ENCODE assay signal across 9 cellular contexts in the genomic region with DNA sequence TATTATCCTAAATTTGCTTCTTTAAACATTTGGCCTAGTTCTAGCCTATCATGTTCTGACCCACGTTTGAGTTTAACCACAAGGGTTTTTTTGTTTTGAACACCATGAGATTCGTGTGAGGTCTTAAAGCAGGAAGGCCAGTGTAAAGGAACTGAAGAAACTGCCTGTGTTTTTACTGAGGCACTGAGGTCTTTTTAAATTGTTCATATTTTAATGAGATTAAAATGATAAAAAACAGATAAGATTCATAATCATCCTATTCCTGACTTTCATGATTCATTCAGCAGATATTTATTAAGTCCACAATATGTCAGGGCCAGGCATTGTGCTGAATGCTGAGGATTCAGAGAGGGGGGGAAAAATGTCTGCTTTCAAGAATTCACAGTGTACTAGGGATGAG. TPM values are rescaled to one million over a fixed set of nuclear protein-coding genes. Genes with fewer than 3 reads are reported as not detected.
A peak's percentile ranks its signal among the peaks of the same experiment; 100 is the strongest.
DNase-seq lines count a peak whose midpoint lies in the region; ATAC-seq and TF ChIP-seq lines count a peak whose summit lies in the region.
"Had no signal": no experiment of that assay in that cellular context is flagged by ENCODE, and none has a peak within 500 bp of the region (broad histone marks: within the 10 kb centered on the region; RNA-seq: fewer than 3 reads in every experiment).

No MANE protein-coding gene starts in this region.

- H3K36me3 ChIP-seq in SJSA1 = no peaks in the 10 kb centered on the region

- no peak overlapping the region for H3K4me3 ChIP-seq in SJSA1
- no peak overlapping the region for H3K4me3 ChIP-seq in fibroblast of the aortic adventitia (ENCODE audit: low read depth, low read length)

- peak; percentile 40 for DNase-seq in A172 (ENCODE audit: low spot score)
- DNase-seq in SJSA1 (ENCODE audit: low read depth in 1 of 2, low spot score in 2 of 2) = peak in 1 of 2 experiments; percentile 70
- DNase-seq in fibroblast of the aortic adventitia (ENCODE audit: low read depth) = peak; percentile 65
- DNase-seq in anterior cingulate cortex (lab: John Stamatoyannopoulos, UW) = no peak
- DNase-seq in sciatic nerve (ENCODE audit: low spot score) = no peak
- DNase-seq: retina had no signal

- peak; percentile 28 for ATAC-seq in GM18907 (IDR thresholded peaks at IDR 0.05; ENCODE audit: unreplicated experiment)
- no peak for ATAC-seq in HG02840 (IDR thresholded peaks at IDR 0.05; ENCODE audit: low FRiP score, unreplicated experiment)
- no peak for ATAC-seq in sciatic nerve
- no peak for ATAC-seq in GM21526 (IDR thresholded peaks at IDR 0.05; ENCODE audit: low FRiP score, unreplicated experiment)

- H3K4me1 ChIP-seq in SJSA1 (replicated peaks) = peaks cover 19% of the 10 kb centered on the region

- H3K9me3 ChIP-seq in SJSA1 (replicated peaks) = no peaks in the 10 kb centered on the region; the same call in 1 of the 2 replicates

- H3K27ac ChIP-seq in SJSA1 = peak overlapping the region; percentile 30; the same call in 1 of the 2 replicates

- intact Hi-C loops in sciatic nerve (cut with DNase I) = no loop called here

- no peak for TF ChIP-seq CTCF in fibroblast of the aortic adventitia (IDR thresholded peaks at IDR 0.05; ENCODE audit: insufficient read depth, low read length)

- H3K27me3 ChIP-seq in SJSA1 (replicated peaks) = no peaks in the 10 kb centered on the region

RNA-seq across cellular contexts. Expression of gene RPS6KA3, which starts 3.2 kb away (rescaled TPM):
- total RNA-seq in A172 (2014; rRNA removed; shearing (Covaris generic)) = 56.4 and 62.5 TPM in 2 replicates
- 43.8 and 44.0 TPM in 2 replicates for total RNA-seq in SJSA1 (2014; rRNA removed; shearing (Covaris generic))
- 42.5 and 58.1 TPM in 2 replicates for total RNA-seq in fibroblast of the aortic adventitia (ENCODE audit: low replicate concordance)
- total RNA-seq in sciatic nerve = 43.6 TPM

Comparison
In these comparisons a context has a peak if more than half of its experiments do, and no peak if none do; other contexts are left out.
1. DNase-seq: peak in A172 (single experiment) and fibroblast of the aortic adventitia (single experiment); none in anterior cingulate cortex (0 of 58) and sciatic nerve (single experiment).